1 cellular context compared by ENCODE assay signal in genomic region chr13:99606322-99607089, GRCh38.
A peak's percentile ranks its signal among the peaks of the same experiment; 100 is the strongest.
TF ChIP-seq lines count a peak whose summit lies in the region.

Gene CLYBL (plus strand): TSS chr13:99606690.

TF ChIP-seq in HepG2, 621 proteins besides CTCF, POLR2A, EP300 and RAD21 (continued from another document and continues in another):
- TF ChIP-seq, protein P1, sequence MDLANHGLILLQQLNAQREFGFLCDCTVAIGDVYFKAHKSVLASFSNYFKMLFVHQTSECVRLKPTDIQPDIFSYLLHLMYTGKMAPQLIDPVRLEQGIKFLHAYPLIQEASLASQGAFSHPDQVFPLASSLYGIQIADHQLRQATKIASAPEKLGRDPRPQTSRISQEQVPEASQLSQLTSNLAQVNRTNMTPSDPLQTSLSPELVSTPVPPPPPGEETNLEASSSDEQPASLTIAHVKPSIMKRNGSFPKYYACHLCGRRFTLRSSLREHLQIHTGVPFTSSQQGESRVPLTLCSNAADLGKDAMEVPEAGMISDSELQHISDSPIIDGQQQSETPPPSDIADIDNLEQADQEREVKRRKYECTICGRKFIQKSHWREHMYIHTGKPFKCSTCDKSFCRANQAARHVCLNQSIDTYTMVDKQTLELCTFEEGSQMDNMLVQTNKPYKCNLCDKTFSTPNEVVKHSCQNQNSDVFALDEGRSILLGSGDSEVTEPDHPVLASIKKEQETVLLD (CRISPR knock-in tag; IDR thresholded peaks at IDR 0.05; ENCODE audit: low read depth): 0 out of 2 replicates have a peak, but pooled peaks have one; percentile 25
- TF ChIP-seq NFE2L1 (CRISPR knock-in tag; IDR thresholded peaks at IDR 0.05; ENCODE audit: borderline replicate concordance): no peak
- no peak for TF ChIP-seq ATF3 (CRISPR knock-in tag; IDR thresholded peaks at IDR 0.05)
- TF ChIP-seq ZNF12 (CRISPR knock-in tag; IDR thresholded peaks at IDR 0.05): no peak
- TF ChIP-seq, protein P2, sequence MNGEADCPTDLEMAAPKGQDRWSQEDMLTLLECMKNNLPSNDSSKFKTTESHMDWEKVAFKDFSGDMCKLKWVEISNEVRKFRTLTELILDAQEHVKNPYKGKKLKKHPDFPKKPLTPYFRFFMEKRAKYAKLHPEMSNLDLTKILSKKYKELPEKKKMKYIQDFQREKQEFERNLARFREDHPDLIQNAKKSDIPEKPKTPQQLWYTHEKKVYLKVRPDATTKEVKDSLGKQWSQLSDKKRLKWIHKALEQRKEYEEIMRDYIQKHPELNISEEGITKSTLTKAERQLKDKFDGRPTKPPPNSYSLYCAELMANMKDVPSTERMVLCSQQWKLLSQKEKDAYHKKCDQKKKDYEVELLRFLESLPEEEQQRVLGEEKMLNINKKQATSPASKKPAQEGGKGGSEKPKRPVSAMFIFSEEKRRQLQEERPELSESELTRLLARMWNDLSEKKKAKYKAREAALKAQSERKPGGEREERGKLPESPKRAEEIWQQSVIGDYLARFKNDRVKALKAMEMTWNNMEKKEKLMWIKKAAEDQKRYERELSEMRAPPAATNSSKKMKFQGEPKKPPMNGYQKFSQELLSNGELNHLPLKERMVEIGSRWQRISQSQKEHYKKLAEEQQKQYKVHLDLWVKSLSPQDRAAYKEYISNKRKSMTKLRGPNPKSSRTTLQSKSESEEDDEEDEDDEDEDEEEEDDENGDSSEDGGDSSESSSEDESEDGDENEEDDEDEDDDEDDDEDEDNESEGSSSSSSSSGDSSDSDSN (CRISPR knock-in tag; IDR thresholded peaks at IDR 0.05): peak; percentile 94; the same call in 1 of the 2 replicates
- no peak for TF ChIP-seq ZNF251 (CRISPR knock-in tag; IDR thresholded peaks at IDR 0.05)
- no peak for TF ChIP-seq ZNF777 (CRISPR knock-in tag; IDR thresholded peaks at IDR 0.05)
- TF ChIP-seq ZNF550 (CRISPR knock-in tag; IDR thresholded peaks at IDR 0.05; ENCODE audit: borderline replicate concordance): no peak
- no peak for TF ChIP-seq DZIP1 (CRISPR knock-in tag; IDR thresholded peaks at IDR 0.05)
- TF ChIP-seq ZHX2 (IDR thresholded peaks at IDR 0.05; ENCODE audit: low read depth): no peak
- TF ChIP-seq ZHX2 (CRISPR knock-in tag; IDR thresholded peaks at IDR 0.05; ENCODE audit: borderline replicate concordance): no peak
- no peak for TF ChIP-seq ARHGAP35 (CRISPR knock-in tag; IDR thresholded peaks at IDR 0.05; ENCODE audit: borderline replicate concordance)
- no peak for TF ChIP-seq NFE2L2 (IDR thresholded peaks at IDR 0.05; ENCODE audit: low read length)
- peak; percentile 58; the same call in 1 of the 2 replicates for TF ChIP-seq ZNF768 (CRISPR knock-in tag; IDR thresholded peaks at IDR 0.05)
- TF ChIP-seq ZNF180 (CRISPR knock-in tag; IDR thresholded peaks at IDR 0.05; ENCODE audit: borderline replicate concordance, low read depth): no peak
- no peak for TF ChIP-seq MBNL3 (CRISPR knock-in tag; conservative IDR thresholded peaks at IDR 0.05)
- peak; percentile 86; the same call in 1 of the 2 replicates for TF ChIP-seq ZNF776 (CRISPR knock-in tag; IDR thresholded peaks at IDR 0.05)
- no peak for TF ChIP-seq HOXA5 (CRISPR knock-in tag; IDR thresholded peaks at IDR 0.05)
- no peak for TF ChIP-seq ZNF775 (CRISPR knock-in tag; IDR thresholded peaks at IDR 0.05; ENCODE audit: borderline replicate concordance)
- no peak for TF ChIP-seq NFYC (CRISPR knock-in tag; IDR thresholded peaks at IDR 0.05)
- TF ChIP-seq ZFP37 (CRISPR knock-in tag; IDR thresholded peaks at IDR 0.05; ENCODE audit: borderline replicate concordance): no peak
- peak; percentile 72; the same call in 1 of the 2 replicates for TF ChIP-seq CAMTA2 (CRISPR knock-in tag; IDR thresholded peaks at IDR 0.05; ENCODE audit: borderline replicate concordance)
- no peak for TF ChIP-seq TEAD2 (CRISPR knock-in tag; IDR thresholded peaks at IDR 0.05)
- TF ChIP-seq, protein P3, sequence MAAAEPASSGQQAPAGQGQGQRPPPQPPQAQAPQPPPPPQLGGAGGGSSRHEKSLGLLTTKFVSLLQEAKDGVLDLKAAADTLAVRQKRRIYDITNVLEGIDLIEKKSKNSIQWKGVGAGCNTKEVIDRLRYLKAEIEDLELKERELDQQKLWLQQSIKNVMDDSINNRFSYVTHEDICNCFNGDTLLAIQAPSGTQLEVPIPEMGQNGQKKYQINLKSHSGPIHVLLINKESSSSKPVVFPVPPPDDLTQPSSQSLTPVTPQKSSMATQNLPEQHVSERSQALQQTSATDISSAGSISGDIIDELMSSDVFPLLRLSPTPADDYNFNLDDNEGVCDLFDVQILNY (CRISPR knock-in tag; conservative IDR thresholded peaks at IDR 0.05): no peak
- no peak for TF ChIP-seq SMARCE1 (IDR thresholded peaks at IDR 0.05; ENCODE audit: borderline replicate concordance)
- TF ChIP-seq ZNF335 (CRISPR knock-in tag; IDR thresholded peaks at IDR 0.05): no peak
- no peak for TF ChIP-seq ZNF3 (CRISPR knock-in tag; IDR thresholded peaks at IDR 0.05)
- TF ChIP-seq ZNF672 (CRISPR knock-in tag; IDR thresholded peaks at IDR 0.05): no peak
- TF ChIP-seq ZNF546 (CRISPR knock-in tag; conservative IDR thresholded peaks at IDR 0.05): 0 out of 2 replicates have a peak, but pooled peaks have one; percentile 38
- no peak for TF ChIP-seq NONO (IDR thresholded peaks at IDR 0.05)
- TF ChIP-seq NONO (CRISPR knock-in tag; conservative IDR thresholded peaks at IDR 0.05): no peak; the same call in 1 of the 2 replicates
- TF ChIP-seq ZNF766 (CRISPR knock-in tag; IDR thresholded peaks at IDR 0.05; ENCODE audit: borderline replicate concordance): no peak
- TF ChIP-seq ZMAT3 (CRISPR knock-in tag; conservative IDR thresholded peaks at IDR 0.05): no peak
- TF ChIP-seq, protein P4, sequence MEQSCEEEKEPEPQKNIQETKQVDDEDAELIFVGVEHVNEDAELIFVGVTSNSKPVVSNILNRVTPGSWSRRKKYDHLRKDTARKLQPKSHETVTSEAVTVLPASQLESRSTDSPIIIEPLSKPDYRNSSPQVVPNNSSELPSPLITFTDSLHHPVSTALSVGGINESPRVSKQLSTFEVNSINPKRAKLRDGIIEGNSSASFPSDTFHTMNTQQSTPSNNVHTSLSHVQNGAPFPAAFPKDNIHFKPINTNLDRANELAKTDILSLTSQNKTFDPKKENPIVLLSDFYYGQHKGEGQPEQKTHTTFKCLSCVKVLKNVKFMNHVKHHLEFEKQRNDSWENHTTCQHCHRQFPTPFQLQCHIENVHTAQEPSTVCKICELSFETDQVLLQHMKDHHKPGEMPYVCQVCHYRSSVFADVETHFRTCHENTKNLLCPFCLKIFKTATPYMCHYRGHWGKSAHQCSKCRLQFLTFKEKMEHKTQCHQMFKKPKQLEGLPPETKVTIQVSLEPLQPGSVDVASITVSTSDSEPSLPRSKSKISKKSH (CRISPR knock-in tag; IDR thresholded peaks at IDR 0.05; ENCODE audit: borderline replicate concordance): no peak; the same call in 1 of the 2 replicates
- peak; percentile 64 for TF ChIP-seq HNF4A (CRISPR knock-in tag; IDR thresholded peaks at IDR 0.05)
- TF ChIP-seq PBX3 (CRISPR knock-in tag; IDR thresholded peaks at IDR 0.05; ENCODE audit: borderline replicate concordance): no peak
- TF ChIP-seq KMT2B (CRISPR knock-in tag; IDR thresholded peaks at IDR 0.05): peak; percentile 16; the same call in 1 of the 2 replicates
- no peak for TF ChIP-seq ZNF800 (CRISPR knock-in tag; IDR thresholded peaks at IDR 0.05)
- 0 out of 2 replicates have a peak, but pooled peaks have one; percentile 4 for TF ChIP-seq MEIS2 (CRISPR knock-in tag; IDR thresholded peaks at IDR 0.05)
